In genomic region chr19:16459680-16460079, GRCh38 we compare ENCODE assay signal across 31 cellular contexts. TPM values are rescaled to one million over a fixed set of nuclear protein-coding genes. Genes with fewer than 3 reads are reported as not detected.
A peak's percentile ranks its signal among the peaks of the same experiment; 100 is the strongest.
DNase-seq lines count a peak whose midpoint lies in the region; ATAC-seq, FAIRE-seq and TF ChIP-seq lines count a peak whose summit lies in the region.
"Had no signal": no experiment of that assay in that cellular context is flagged by ENCODE, and none has a peak within 500 bp of the region (broad histone marks: within the 10 kb centered on the region; RNA-seq: fewer than 3 reads in every experiment).

No MANE protein-coding gene starts in this region.

- intact Hi-C loops in pancreas (cut with DNase I) (no loop called here), transverse colon (cut with DNase I; ENCODE audit: low total_unique reads) (no loop called here)

- no peak for TF ChIP-seq EP300 in transverse colon (IDR thresholded peaks at IDR 0.05; ENCODE audit: low read depth)

- TF ChIP-seq CTCF in AG10803 (conservative IDR thresholded peaks at IDR 0.05; ENCODE audit: low read length) (no peak), neural progenitor cell (IDR thresholded peaks at IDR 0.05) (no peak), pancreas (IDR thresholded peaks at IDR 0.05) (no peak), transverse colon (IDR thresholded peaks at IDR 0.05) (no peak)

- peaks cover 53% of the 10 kb centered on the region for H3K4me1 Mint-ChIP-seq in neural progenitor cell
- H3K4me1 Mint-ChIP-seq in activated T-cell treated with anti-CD3 and anti-CD28 coated beads, Interleukin-2, amount 50 U/mL, for 72 hours (ENCODE audit: low read depth): peaks cover 63% of the 10 kb centered on the region

- ATAC-seq in pancreas (no peak), HG03045 (IDR thresholded peaks at IDR 0.05; ENCODE audit: unreplicated experiment) (no peak)
- no peak for ATAC-seq in activated T-cell treated with anti-CD3 and anti-CD28 coated beads, Interleukin-2, amount 50 U/mL, for 72 hours (replicated peaks in 1 of 2)
- ATAC-seq: activated CD4-positive, alpha-beta T cell treated with anti-CD3 and anti-CD28 coated beads for 36 hours; K562 had no signal

- H3K9me3 ChIP-seq in neural progenitor cell (ENCODE audit: low read depth): no peaks in the 10 kb centered on the region
- no peaks in the 10 kb centered on the region for H3K9me3 ChIP-seq in pancreas
- H3K9me3 ChIP-seq in transverse colon: no peaks in the 10 kb centered on the region
- H3K9me3 ChIP-seq: ascending aorta, HAP-1, MG63, upper lobe of left lung had no signal

- H3K4me3 ChIP-seq in AG10803 (ENCODE audit: low read length) (no peak overlapping the region), neural progenitor cell (no peak overlapping the region), pancreas (no peak overlapping the region), transverse colon (no peak overlapping the region)
- H3K4me3 ChIP-seq: ascending aorta, HAP-1, K562, lung, MG63, SK-N-MC, skin epidermis, upper lobe of left lung had no signal

- H4K20me1 ChIP-seq in neural progenitor cell (ENCODE audit: low read depth): peaks cover 96% of the 10 kb centered on the region

- H3K27ac ChIP-seq in caudate nucleus (ENCODE audit: low read depth, low read length) (peak overlapping the region; percentile 78), neural progenitor cell (no peak overlapping the region), pancreas (no peak overlapping the region), transverse colon (no peak overlapping the region)
- H3K27ac ChIP-seq: ascending aorta, skin epidermis, upper lobe of left lung had no signal

- no peaks in the 10 kb centered on the region for H3K36me3 ChIP-seq in neural progenitor cell
- H3K36me3 ChIP-seq in pancreas: no peaks in the 10 kb centered on the region
- H3K36me3 ChIP-seq in transverse colon: no peaks in the 10 kb centered on the region
- H3K36me3 ChIP-seq: ascending aorta, HAP-1 had no signal

- H3K27me3 Mint-ChIP-seq in neural progenitor cell (ENCODE audit: insufficient read depth, low read depth): peaks cover 2% of the 10 kb centered on the region
- H3K27me3 Mint-ChIP-seq in activated T-cell treated with anti-CD3 and anti-CD28 coated beads, Interleukin-2, amount 50 U/mL, for 72 hours (ENCODE audit: low read depth): no peaks in the 10 kb centered on the region
- H3K27me3 Mint-ChIP-seq: activated CD4-positive, alpha-beta T cell treated with anti-CD3 and anti-CD28 coated beads for 36 hours; activated naive CD8-positive, alpha-beta T cell treated with anti-CD3 and anti-CD28 coated beads for 36 hours; dendritic cell treated with granulocyte-macrophage colony-stimulating factor and Interleukin-4, amounts not matched to agents 40 ng/mL and 50 ng/mL, for 4 days had no signal

- no peak overlapping the region for H2AFZ ChIP-seq in neural progenitor cell (replicated peaks)

- H3K4me1 ChIP-seq in neural progenitor cell (peaks cover 13% of the 10 kb centered on the region), pancreas (peaks cover 6 to 11% (median 7%) of the 10 kb centered on the region in 3 donors), transverse colon (peaks cover 20 to 51% (median 32%) of the 10 kb centered on the region in 4 donors)
- H3K4me1 ChIP-seq: HAP-1 had no signal

- H3K9ac ChIP-seq in neural progenitor cell: peak overlapping the region; percentile 8

- H3K36me3 Mint-ChIP-seq in neural progenitor cell: peaks cover 3% of the 10 kb centered on the region
- H3K36me3 Mint-ChIP-seq in activated T-cell treated with anti-CD3 and anti-CD28 coated beads, Interleukin-2, amount 50 U/mL, for 72 hours (ENCODE audit: insufficient read depth in 2 of 2): no peaks in the 10 kb centered on the region

- DNase-seq in AG10803 (ENCODE audit: low read depth) (peak; percentile 48), GM12891 (ENCODE audit: insufficient read length, low spot score) (no peak), caudate nucleus (lab: John Stamatoyannopoulos, UW) (no peak), neural progenitor cell (ENCODE audit: low spot score) (no peak), pancreas (no peak), transverse colon (no peak)
- DNase-seq in activated T-cell treated with anti-CD3 and anti-CD28 coated beads, Interleukin-2, amount 50 U/mL, for 72 hours: no peak
- DNase-seq: activated CD4-positive, alpha-beta T cell treated with anti-CD3 and anti-CD28 coated beads for 36 hours; activated effector memory CD4-positive, alpha-beta T cell treated with anti-CD3 and anti-CD28 coated beads, Interleukin-2, amount 50 U/mL, for 16 hours; activated naive CD8-positive, alpha-beta T cell treated with anti-CD3 and anti-CD28 coated beads for 36 hours; central memory CD4-positive, alpha-beta T cell; DMS79 treated with DMSO at 0.1 percent for 48 hours; MG63; NCI-H1105 treated with DMSO at 0.1 percent for 48 hours; NCI-H2029; NCI-H526; upper lobe of left lung had no signal

- H3K27ac Mint-ChIP-seq in neural progenitor cell: no peak overlapping the region
- H3K27ac Mint-ChIP-seq in activated T-cell treated with anti-CD3 and anti-CD28 coated beads, Interleukin-2, amount 50 U/mL, for 72 hours: no peak overlapping the region
- H3K27ac Mint-ChIP-seq: activated CD4-positive, alpha-beta T cell treated with anti-CD3 and anti-CD28 coated beads for 36 hours; activated naive CD8-positive, alpha-beta T cell treated with anti-CD3 and anti-CD28 coated beads for 36 hours; dendritic cell treated with granulocyte-macrophage colony-stimulating factor and Interleukin-4, amounts not matched to agents 40 ng/mL and 50 ng/mL, for 4 days; T-helper 1 cell treated with Interleukin-12 subunit alpha and Interleukin-12 subunit beta and Interleukin-4 antibody, amounts not matched to agents 30 μg/mL and 1 μg/mL, for 36 hours had no signal

- H3K4me3 Mint-ChIP-seq in neural progenitor cell: no peak overlapping the region
- H3K4me3 Mint-ChIP-seq in activated T-cell treated with anti-CD3 and anti-CD28 coated beads, Interleukin-2, amount 50 U/mL, for 72 hours: no peak overlapping the region
- H3K4me3 Mint-ChIP-seq: activated CD4-positive, alpha-beta T cell treated with anti-CD3 and anti-CD28 coated beads for 36 hours; activated naive CD8-positive, alpha-beta T cell treated with anti-CD3 and anti-CD28 coated beads for 36 hours; dendritic cell treated with granulocyte-macrophage colony-stimulating factor and Interleukin-4, amounts not matched to agents 40 ng/mL and 50 ng/mL, for 4 days; T-helper 1 cell treated with Interleukin-12 subunit alpha and Interleukin-12 subunit beta and Interleukin-4 antibody, amounts not matched to agents 30 μg/mL and 1 μg/mL, for 36 hours had no signal

- H3K9me3 Mint-ChIP-seq in neural progenitor cell: no peaks in the 10 kb centered on the region
- no peaks in the 10 kb centered on the region for H3K9me3 Mint-ChIP-seq in activated T-cell treated with anti-CD3 and anti-CD28 coated beads, Interleukin-2, amount 50 U/mL, for 72 hours
- H3K9me3 Mint-ChIP-seq: activated naive CD8-positive, alpha-beta T cell treated with anti-CD3 and anti-CD28 coated beads for 36 hours; dendritic cell treated with granulocyte-macrophage colony-stimulating factor and Interleukin-4, amounts not matched to agents 40 ng/mL and 50 ng/mL, for 4 days; T-helper 1 cell treated with Interleukin-12 subunit alpha and Interleukin-12 subunit beta and Interleukin-4 antibody, amounts not matched to agents 30 μg/mL and 1 μg/mL, for 36 hours had no signal

- WGBS in pancreas, 2 donors: 49 to 61% methylated on average over 3 of the region's 3 CpGs
- 60% methylated on average over 3 of the region's 3 CpGs; no CpG with 5 or more reads in 1 of the 2 donors for WGBS in transverse colon (ENCODE audit: low coverage in 1 of 2), 2 donors

- H3K27me3 ChIP-seq in neural progenitor cell (no peaks in the 10 kb centered on the region), pancreas (no peaks in the 10 kb centered on the region), transverse colon (no peaks in the 10 kb centered on the region)
- H3K27me3 ChIP-seq: ascending aorta, MG63, upper lobe of left lung had no signal

- no peak overlapping the region for H3K4me2 ChIP-seq in neural progenitor cell

- in situ Hi-C loops in transverse colon (cut with MboI; ENCODE audit: low pct_ligation_motif_present in 1 of 4, low pct_unique_long_range_greater_than_20kb in 1 of 4, low sequenced_read_pairs in 3 of 4): no loop called here

- H3F3A ChIP-seq in neural progenitor cell (ENCODE audit: low read depth): no peaks in the 10 kb centered on the region

- TF ChIP-seq POLR2A in GM12891 (IDR thresholded peaks at IDR 0.05; ENCODE audit: low read depth, low read length): no peak
- TF ChIP-seq POLR2A in transverse colon (IDR thresholded peaks at IDR 0.05): no peak

- peak; percentile 56 for FAIRE-seq in GM12891 (lab: Jason Lieb, UNC)
- FAIRE-seq in pancreas (lab: Jason Lieb, UNC): no peak
- FAIRE-seq: GM18507, HTR-8/SVneo, K562, keratinocyte had no signal

- H3K79me2 ChIP-seq in neural progenitor cell (ENCODE audit: low read depth): peaks cover 97% of the 10 kb centered on the region

TF ChIP-seq in GM12891, 5 proteins besides CTCF, POLR2A, EP300 and RAD21:
- TF ChIP-seq POLR2AphosphoS5 (IDR thresholded peaks at IDR 0.05; ENCODE audit: low read depth, low read length): no peak
- TF ChIP-seq TAF1 (IDR thresholded peaks at IDR 0.05; ENCODE audit: low read depth, low read length): no peak
- no peak for TF ChIP-seq SPI1 (IDR thresholded peaks at IDR 0.05; ENCODE audit: low read depth, low read length)
- TF ChIP-seq PAX5 (IDR thresholded peaks at IDR 0.05; ENCODE audit: insufficient read depth, low read length, severe bottlenecking): no peak
- no peak for TF ChIP-seq POU2F2 (IDR thresholded peaks at IDR 0.05; ENCODE audit: low read depth, low read length)

RNA-seq across cellular contexts. Expression of gene EPS15L1, which starts 12.1 kb away (rescaled TPM):
- polyA plus RNA-seq in GM12891 (2012; ENCODE audit: low read depth, missing spikeins): 29.1 TPM
- total RNA-seq in neural progenitor cell (ENCODE audit: low replicate concordance): 15.8 and 24.4 TPM in 2 replicates
- 10 to 100 TPM; 14.8 to 21.1 (median 16.8) TPM for total RNA-seq in pancreas
- polyA plus RNA-seq in pancreas: 10 to 100 TPM; 15.2 to 18.2 TPM
- total RNA-seq in activated T-cell treated with anti-CD3 and anti-CD28 coated beads, Interleukin-2, amount 50 U/mL, for 72 hours: 10 to 100 TPM; 29.4 to 34.8 TPM
- total RNA-seq in transverse colon: 10 to 100 TPM; 25.0 to 54.2 (median 38.0) TPM

RNA-seq across cellular contexts. Expression of gene CALR3, which starts 36.3 kb away (rescaled TPM):
- 0.33 TPM for polyA plus RNA-seq in GM12891 (2012; ENCODE audit: low read depth, missing spikeins)
- 0.09 and 2.0 TPM in 2 replicates for total RNA-seq in neural progenitor cell (ENCODE audit: low replicate concordance)
- total RNA-seq in pancreas: not detected
- under 1 TPM in 1 of 2 donors, not detected in 1; 0.07 TPM for polyA plus RNA-seq in pancreas
- not detected for total RNA-seq in activated T-cell treated with anti-CD3 and anti-CD28 coated beads, Interleukin-2, amount 50 U/mL, for 72 hours
- total RNA-seq in transverse colon: not detected
- total RNA-seq: activated CD4-positive, alpha-beta T cell treated with anti-CD3 and anti-CD28 coated beads for 36 hours; ascending aorta; lung; RPMI7951; upper lobe of left lung had no signal
- polyA plus RNA-seq: BJ, keratinocyte had no signal

RNA-seq across cellular contexts. Expression of gene C19orf44, which starts 36.5 kb away (rescaled TPM):
- polyA plus RNA-seq in GM12891 (2012; ENCODE audit: low read depth, missing spikeins): 3.9 TPM
- total RNA-seq in neural progenitor cell (ENCODE audit: low replicate concordance): 10.9 and 13.2 TPM in 2 replicates
- total RNA-seq in pancreas: 1 to 10 TPM; 1.9 to 5.1 (median 3.3) TPM
- polyA plus RNA-seq in pancreas: 1 to 10 TPM; 6.5 to 7.4 TPM
- total RNA-seq in activated T-cell treated with anti-CD3 and anti-CD28 coated beads, Interleukin-2, amount 50 U/mL, for 72 hours: 1 to 10 TPM; 3.0 to 3.4 TPM
- 1 to 10 TPM in 2 of 4 donors, under 1 TPM in 2; 0.20 to 6.7 (median 1.6) TPM for total RNA-seq in transverse colon
